9 cellular contexts compared by ENCODE assay signal in the genomic region with DNA sequence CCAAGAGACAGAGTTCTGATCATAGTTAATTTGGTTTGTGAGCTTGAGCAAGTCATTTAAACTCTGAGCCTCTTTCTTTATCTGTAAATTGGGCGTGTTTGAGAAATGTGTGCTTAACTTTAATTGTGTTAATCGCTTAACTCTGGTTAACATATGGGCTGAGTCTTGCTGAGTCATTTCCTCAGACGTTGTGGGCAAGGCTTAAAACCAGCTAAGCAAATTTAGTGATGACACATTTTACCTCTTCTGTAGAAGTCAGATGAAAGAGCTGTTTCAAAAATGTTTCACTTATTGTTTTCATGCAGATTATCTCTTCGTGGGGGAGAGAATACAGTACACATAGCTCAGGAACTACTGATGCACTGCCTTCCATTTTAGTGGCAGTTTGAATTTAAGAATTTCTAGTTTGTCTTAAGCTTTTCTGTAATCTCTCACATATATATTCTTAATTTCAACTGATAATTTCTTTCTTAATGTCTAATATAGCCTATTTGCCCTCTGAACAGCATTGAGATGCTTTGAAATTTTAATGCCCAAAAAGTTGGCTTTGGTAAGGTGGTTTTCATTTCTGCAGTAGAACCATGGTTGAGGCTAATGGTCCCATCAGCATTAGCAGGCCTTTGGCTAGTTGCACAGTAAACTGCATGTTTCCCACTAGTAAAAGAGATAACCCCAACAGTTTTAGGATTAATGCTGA. TPM values are rescaled to one million over a fixed set of nuclear protein-coding genes. Genes with fewer than 3 reads are reported as not detected.
DNase-seq lines count a peak whose midpoint lies in the region; ATAC-seq, FAIRE-seq and TF ChIP-seq lines count a peak whose summit lies in the region.
"Had no signal": no experiment of that assay in that cellular context is flagged by ENCODE, and none has a peak within 500 bp of the region (broad histone marks: within the 10 kb centered on the region; RNA-seq: fewer than 3 reads in every experiment).

No MANE protein-coding gene starts in this region.

- H3K4me1 ChIP-seq in Panc1 (ENCODE audit: control insufficient read depth, insufficient read depth, low read length) (peaks cover 28% of the 10 kb centered on the region), lung (ENCODE audit: control insufficient read depth in 2 of 2, insufficient read depth in 2 of 2, low read length in 2 of 2) (peaks cover 8 to 13% of the 10 kb centered on the region in 2 donors)

- H3K36me3 ChIP-seq in BJ (ENCODE audit: control insufficient read depth, insufficient read depth, low read length), result no peaks in the 10 kb centered on the region
- peaks cover 3% of the 10 kb centered on the region; the same call in 1 of the 2 replicates for H3K36me3 ChIP-seq in Panc1 (ENCODE audit: control insufficient read depth, insufficient read depth, low read length)
- H3K36me3 ChIP-seq in lung (ENCODE audit: control insufficient read depth in 2 of 2, insufficient read depth in 2 of 2, low read length in 2 of 2), result peaks cover 0 to 2% of the 10 kb centered on the region in 2 donors

- POLR2A ChIA-PET in BJ (lab: Charles Lee) (no interaction called here), Panc1 (lab: Charles Lee) (interaction anchor here (0.6 kb wide), 1 partner anchor 40 kb away, joined by 3 read pairs; no protein-coding TSS in a partner anchor)

- peak; percentile 53 for DNase-seq in BJ (ENCODE audit: low read depth)
- DNase-seq in Panc1 (ENCODE audit: low read depth, low spot score), result peak; percentile 72
- peak; percentile 64 for DNase-seq in amniotic stem cell (lab: John Stamatoyannopoulos, UW)
- no peak for DNase-seq in lung (ENCODE audit: low spot score)
- peak; percentile 71 for DNase-seq in urothelium cell line (ENCODE audit: low spot score)
- DNase-seq in cerebellar nuclear complex (lab: John Stamatoyannopoulos, UW), result no peak

- TF ChIP-seq CTCF in BJ (IDR thresholded peaks at IDR 0.05; ENCODE audit: insufficient read depth, low read depth, low read length), result no peak
- no peak for TF ChIP-seq CTCF in Panc1 (IDR thresholded peaks at IDR 0.05)
- no peak for TF ChIP-seq CTCF in lung (IDR thresholded peaks at IDR 0.05; ENCODE audit: control extremely low read depth, extremely low read depth)

- H3K4me3 ChIP-seq in BJ (ENCODE audit: low read depth, low read length) (no peak overlapping the region), Panc1 (ENCODE audit: low read depth in 2 of 2, low read length in 2 of 2) (no peak overlapping the region), lung (no peak overlapping the region)
- H3K4me3 ChIP-seq: SJCRH30 had no signal

- CTCF ChIA-PET in BJ (lab: Yijun Ruan, JAX), result interaction anchor here (1.5 kb wide), 1 partner anchor 19 kb away, joined by 6 read pairs; no protein-coding TSS in a partner anchor
- CTCF ChIA-PET in Panc1 (lab: Charles Lee), result interaction anchor here (0.6 kb wide), 1 partner anchor 76 kb away, joined by 4 read pairs; no protein-coding TSS in a partner anchor

- no peaks in the 10 kb centered on the region for H3K9me3 ChIP-seq in Panc1 (ENCODE audit: control insufficient read depth, insufficient read depth, low read depth, low read length)
- H3K9me3 ChIP-seq in lung (ENCODE audit: control insufficient read depth in 2 of 2, insufficient read depth in 1 of 2, low read length in 1 of 2), result no peaks in the 10 kb centered on the region

- ATAC-seq in GM18873 (IDR thresholded peaks at IDR 0.05; ENCODE audit: low FRiP score, unreplicated experiment) (peak; percentile 74), HG03064 (IDR thresholded peaks at IDR 0.05; ENCODE audit: low read depth, unreplicated experiment) (peak; percentile 70), Panc1 (peak; percentile 76), lung (ENCODE audit: insufficient read depth, low FRiP score) (peak; percentile 81)

- intact Hi-C loops in Panc1 (cut with micrococcal nuclease; ENCODE audit: unreplicated experiment), result no loop called here

- BruUV-seq in Panc1 (replicated peaks; lab: Mats Ljungman, UMichigan), result TSS peak; percentile 4

- WGBS in lung, 2 donors, result 10 to 16% methylated on average over 4 of the region's 4 CpGs

- H3K27ac ChIP-seq in Panc1 (ENCODE audit: low read length), result peak overlapping the region; percentile 70
- H3K27ac ChIP-seq in lung (ENCODE audit: low read depth in 1 of 2, low read length in 1 of 2), result no peak overlapping the region
- H3K27ac ChIP-seq: SJCRH30 had no signal

- H3K27me3 ChIP-seq in BJ (ENCODE audit: control insufficient read depth, insufficient read depth, low read length) (no peaks in the 10 kb centered on the region), Panc1 (ENCODE audit: control insufficient read depth, insufficient read depth, low read length) (no peaks in the 10 kb centered on the region), lung (ENCODE audit: control insufficient read depth, insufficient read depth) (no peaks in the 10 kb centered on the region)
- H3K27me3 ChIP-seq: SJCRH30 had no signal

- in situ Hi-C loops in Panc1 (cut with HindIII; ENCODE audit: low pct_unique_long_range_greater_than_20kb, low sequenced_read_pairs), result no loop called here

- no peak for FAIRE-seq in urothelium cell line (lab: Jason Lieb, UNC)

RNA-seq across cellular contexts. Expression of a gene that starts 34.9 kb away (rescaled TPM):
- polyA plus RNA-seq in BJ (2011; rRNA removed) (50.5 and 98.1 TPM in 2 replicates), lung (10 to 100 TPM; 37.6 to 84.5 TPM)
- polyA minus RNA-seq in BJ (2011; rRNA and poly(A)+ RNA removed), result 28.5 and 29.7 TPM in 2 replicates
- total RNA-seq in Panc1 (2021; ENCODE audit: unreplicated experiment) (208 TPM), lung (100 to 1,000 TPM in 1 of 2 donors, 10 to 100 TPM in 1; 86.0 to 149 TPM)
- 153 TPM for polyA plus RNA-seq in Panc1 (2012; ENCODE audit: insufficient read length)

Comparison
In these comparisons a context has a peak if more than half of its experiments do, and no peak if none do; other contexts are left out.
1. DNase-seq: peak in BJ (single experiment), Panc1 (single experiment), amniotic stem cell (single experiment) and urothelium cell line (single experiment); none in lung (single experiment) and cerebellar nuclear complex (0 of 2).
2. Peak in every context shown above with its lines, with median percentiles within 50 percentile points of each other: ATAC-seq.